Comparison of ENCODE assay signal across 1 cellular context in genomic region chr15:64095795-64096485, GRCh38.
TF ChIP-seq lines count a peak whose summit lies in the region.

Gene SNX1 (plus strand): TSS chr15:64095982. CDS start chr15:64096014, 32 bp downstream.

TF ChIP-seq in HepG2, 621 proteins besides CTCF, POLR2A, EP300 and RAD21 (continued from another document and continues in another):
- TF ChIP-seq ZNF280D (CRISPR knock-in tag; IDR thresholded peaks at IDR 0.05) (peak; percentile 73), ESRRA (CRISPR knock-in tag; IDR thresholded peaks at IDR 0.05; ENCODE audit: low read depth) (no peak; the same call in 1 of the 2 replicates), NFYB (CRISPR knock-in tag; IDR thresholded peaks at IDR 0.05) (peak; percentile 24; the same call in 1 of the 2 replicates), ZNF749 (CRISPR knock-in tag; IDR thresholded peaks at IDR 0.05; ENCODE audit: borderline replicate concordance) (no peak), POGZ (CRISPR knock-in tag; IDR thresholded peaks at IDR 0.05) (peak; percentile 94), CHCHD3 (CRISPR knock-in tag; IDR thresholded peaks at IDR 0.05) (no peak), ZNF333 (CRISPR knock-in tag; IDR thresholded peaks at IDR 0.05; ENCODE audit: borderline replicate concordance) (peak; percentile 89), JUNB (CRISPR knock-in tag; IDR thresholded peaks at IDR 0.05; ENCODE audit: borderline replicate concordance) (no peak; the same call in 1 of the 2 replicates), IKZF4 (CRISPR knock-in tag; IDR thresholded peaks at IDR 0.05; ENCODE audit: borderline replicate concordance, low read depth, not compliant biosample characterization) (no peak), ZBTB3 (CRISPR knock-in tag; IDR thresholded peaks at IDR 0.05; ENCODE audit: borderline replicate concordance, low read depth) (no peak), NCOR1 (IDR thresholded peaks at IDR 0.05; ENCODE audit: borderline replicate concordance, low read length) (no peak), MAF1 (CRISPR knock-in tag; IDR thresholded peaks at IDR 0.05; ENCODE audit: borderline replicate concordance) (no peak), NR2F6 (IDR thresholded peaks at IDR 0.05) (no peak), NR2F6 (CRISPR knock-in tag; IDR thresholded peaks at IDR 0.05) (peak; percentile 40; the same call in 1 of the 2 replicates), ZNF44 (CRISPR knock-in tag; IDR thresholded peaks at IDR 0.05) (no peak), PAX8 (CRISPR knock-in tag; IDR thresholded peaks at IDR 0.05; ENCODE audit: borderline replicate concordance) (no peak), ONECUT2 (CRISPR knock-in tag; IDR thresholded peaks at IDR 0.05) (no peak), UBTF (CRISPR knock-in tag; IDR thresholded peaks at IDR 0.05) (peak; percentile 84), ZNF788 (CRISPR knock-in tag; IDR thresholded peaks at IDR 0.05; ENCODE audit: borderline replicate concordance) (peak; percentile 88), TCF12 (IDR thresholded peaks at IDR 0.05) (no peak), TCF12 (CRISPR knock-in tag; IDR thresholded peaks at IDR 0.05) (0 out of 2 replicates have a peak, but pooled peaks have one; percentile 68), NRL (CRISPR knock-in tag; IDR thresholded peaks at IDR 0.05; ENCODE audit: borderline replicate concordance) (no peak; the same call in 1 of the 2 replicates), ZNF878 (CRISPR knock-in tag; IDR thresholded peaks at IDR 0.05) (peak; percentile 57; the same call in 1 of the 2 replicates), TCF7 (IDR thresholded peaks at IDR 0.05; ENCODE audit: low read depth) (no peak; the same call in 1 of the 2 replicates), GABPB1 (CRISPR knock-in tag; IDR thresholded peaks at IDR 0.05) (peak; percentile 98), RAD51 (IDR thresholded peaks at IDR 0.05; ENCODE audit: borderline replicate concordance) (no peak), ZFP62 (CRISPR knock-in tag; IDR thresholded peaks at IDR 0.05) (no peak), PHF21A (CRISPR knock-in tag; IDR thresholded peaks at IDR 0.05) (peak; percentile 68; the same call in 1 of the 2 replicates), RNF2 (conservative IDR thresholded peaks at IDR 0.05; ENCODE audit: low read depth) (no peak), SRF (IDR thresholded peaks at IDR 0.05; ENCODE audit: low read depth, low read length) (peak; percentile 38; the same call in 1 of the 2 replicates), TEF (CRISPR knock-in tag; IDR thresholded peaks at IDR 0.05) (no peak), YEATS4 (CRISPR knock-in tag; IDR thresholded peaks at IDR 0.05; ENCODE audit: borderline replicate concordance) (peak; percentile 73; the same call in 1 of the 2 replicates), DNMT3B (CRISPR knock-in tag; conservative IDR thresholded peaks at IDR 0.05) (peak; percentile 66; the same call in 1 of the 2 replicates), ZBTB7A (CRISPR knock-in tag; IDR thresholded peaks at IDR 0.05) (no peak), TARDBP (CRISPR knock-in tag; IDR thresholded peaks at IDR 0.05) (peak; percentile 95), CCDC6 (CRISPR knock-in tag; IDR thresholded peaks at IDR 0.05) (peak; percentile 56; the same call in 1 of the 2 replicates), ELF3 (CRISPR knock-in tag; IDR thresholded peaks at IDR 0.05) (peak; percentile 60), PHF5A (CRISPR knock-in tag; IDR thresholded peaks at IDR 0.05; ENCODE audit: low read depth, unreplicated experiment) (peak; percentile 43), ZBTB20 (CRISPR knock-in tag; IDR thresholded peaks at IDR 0.05; ENCODE audit: borderline replicate concordance, low read depth) (peak; percentile 71; the same call in 1 of the 2 replicates)
- TF ChIP-seq, protein P1, sequence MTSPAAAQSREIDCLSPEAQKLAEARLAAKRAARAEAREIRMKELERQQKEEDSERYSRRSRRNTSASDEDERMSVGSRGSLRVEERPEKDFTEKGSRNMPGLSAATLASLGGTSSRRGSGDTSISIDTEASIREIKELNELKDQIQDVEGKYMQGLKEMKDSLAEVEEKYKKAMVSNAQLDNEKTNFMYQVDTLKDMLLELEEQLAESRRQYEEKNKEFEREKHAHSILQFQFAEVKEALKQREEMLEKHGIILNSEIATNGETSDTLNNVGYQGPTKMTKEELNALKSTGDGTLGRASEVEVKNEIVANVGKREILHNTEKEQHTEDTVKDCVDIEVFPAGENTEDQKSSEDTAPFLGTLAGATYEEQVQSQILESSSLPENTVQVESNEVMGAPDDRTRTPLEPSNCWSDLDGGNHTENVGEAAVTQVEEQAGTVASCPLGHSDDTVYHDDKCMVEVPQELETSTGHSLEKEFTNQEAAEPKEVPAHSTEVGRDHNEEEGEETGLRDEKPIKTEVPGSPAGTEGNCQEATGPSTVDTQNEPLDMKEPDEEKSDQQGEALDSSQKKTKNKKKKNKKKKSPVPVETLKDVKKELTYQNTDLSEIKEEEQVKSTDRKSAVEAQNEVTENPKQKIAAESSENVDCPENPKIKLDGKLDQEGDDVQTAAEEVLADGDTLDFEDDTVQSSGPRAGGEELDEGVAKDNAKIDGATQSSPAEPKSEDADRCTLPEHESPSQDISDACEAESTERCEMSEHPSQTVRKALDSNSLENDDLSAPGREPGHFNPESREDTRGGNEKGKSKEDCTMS (CRISPR knock-in tag; conservative IDR thresholded peaks at IDR 0.05) = no peak
- TF ChIP-seq, protein P2, sequence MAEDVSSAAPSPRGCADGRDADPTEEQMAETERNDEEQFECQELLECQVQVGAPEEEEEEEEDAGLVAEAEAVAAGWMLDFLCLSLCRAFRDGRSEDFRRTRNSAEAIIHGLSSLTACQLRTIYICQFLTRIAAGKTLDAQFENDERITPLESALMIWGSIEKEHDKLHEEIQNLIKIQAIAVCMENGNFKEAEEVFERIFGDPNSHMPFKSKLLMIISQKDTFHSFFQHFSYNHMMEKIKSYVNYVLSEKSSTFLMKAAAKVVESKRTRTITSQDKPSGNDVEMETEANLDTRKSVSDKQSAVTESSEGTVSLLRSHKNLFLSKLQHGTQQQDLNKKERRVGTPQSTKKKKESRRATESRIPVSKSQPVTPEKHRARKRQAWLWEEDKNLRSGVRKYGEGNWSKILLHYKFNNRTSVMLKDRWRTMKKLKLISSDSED (CRISPR knock-in tag; IDR thresholded peaks at IDR 0.05) = no peak
- TF ChIP-seq, protein P3, sequence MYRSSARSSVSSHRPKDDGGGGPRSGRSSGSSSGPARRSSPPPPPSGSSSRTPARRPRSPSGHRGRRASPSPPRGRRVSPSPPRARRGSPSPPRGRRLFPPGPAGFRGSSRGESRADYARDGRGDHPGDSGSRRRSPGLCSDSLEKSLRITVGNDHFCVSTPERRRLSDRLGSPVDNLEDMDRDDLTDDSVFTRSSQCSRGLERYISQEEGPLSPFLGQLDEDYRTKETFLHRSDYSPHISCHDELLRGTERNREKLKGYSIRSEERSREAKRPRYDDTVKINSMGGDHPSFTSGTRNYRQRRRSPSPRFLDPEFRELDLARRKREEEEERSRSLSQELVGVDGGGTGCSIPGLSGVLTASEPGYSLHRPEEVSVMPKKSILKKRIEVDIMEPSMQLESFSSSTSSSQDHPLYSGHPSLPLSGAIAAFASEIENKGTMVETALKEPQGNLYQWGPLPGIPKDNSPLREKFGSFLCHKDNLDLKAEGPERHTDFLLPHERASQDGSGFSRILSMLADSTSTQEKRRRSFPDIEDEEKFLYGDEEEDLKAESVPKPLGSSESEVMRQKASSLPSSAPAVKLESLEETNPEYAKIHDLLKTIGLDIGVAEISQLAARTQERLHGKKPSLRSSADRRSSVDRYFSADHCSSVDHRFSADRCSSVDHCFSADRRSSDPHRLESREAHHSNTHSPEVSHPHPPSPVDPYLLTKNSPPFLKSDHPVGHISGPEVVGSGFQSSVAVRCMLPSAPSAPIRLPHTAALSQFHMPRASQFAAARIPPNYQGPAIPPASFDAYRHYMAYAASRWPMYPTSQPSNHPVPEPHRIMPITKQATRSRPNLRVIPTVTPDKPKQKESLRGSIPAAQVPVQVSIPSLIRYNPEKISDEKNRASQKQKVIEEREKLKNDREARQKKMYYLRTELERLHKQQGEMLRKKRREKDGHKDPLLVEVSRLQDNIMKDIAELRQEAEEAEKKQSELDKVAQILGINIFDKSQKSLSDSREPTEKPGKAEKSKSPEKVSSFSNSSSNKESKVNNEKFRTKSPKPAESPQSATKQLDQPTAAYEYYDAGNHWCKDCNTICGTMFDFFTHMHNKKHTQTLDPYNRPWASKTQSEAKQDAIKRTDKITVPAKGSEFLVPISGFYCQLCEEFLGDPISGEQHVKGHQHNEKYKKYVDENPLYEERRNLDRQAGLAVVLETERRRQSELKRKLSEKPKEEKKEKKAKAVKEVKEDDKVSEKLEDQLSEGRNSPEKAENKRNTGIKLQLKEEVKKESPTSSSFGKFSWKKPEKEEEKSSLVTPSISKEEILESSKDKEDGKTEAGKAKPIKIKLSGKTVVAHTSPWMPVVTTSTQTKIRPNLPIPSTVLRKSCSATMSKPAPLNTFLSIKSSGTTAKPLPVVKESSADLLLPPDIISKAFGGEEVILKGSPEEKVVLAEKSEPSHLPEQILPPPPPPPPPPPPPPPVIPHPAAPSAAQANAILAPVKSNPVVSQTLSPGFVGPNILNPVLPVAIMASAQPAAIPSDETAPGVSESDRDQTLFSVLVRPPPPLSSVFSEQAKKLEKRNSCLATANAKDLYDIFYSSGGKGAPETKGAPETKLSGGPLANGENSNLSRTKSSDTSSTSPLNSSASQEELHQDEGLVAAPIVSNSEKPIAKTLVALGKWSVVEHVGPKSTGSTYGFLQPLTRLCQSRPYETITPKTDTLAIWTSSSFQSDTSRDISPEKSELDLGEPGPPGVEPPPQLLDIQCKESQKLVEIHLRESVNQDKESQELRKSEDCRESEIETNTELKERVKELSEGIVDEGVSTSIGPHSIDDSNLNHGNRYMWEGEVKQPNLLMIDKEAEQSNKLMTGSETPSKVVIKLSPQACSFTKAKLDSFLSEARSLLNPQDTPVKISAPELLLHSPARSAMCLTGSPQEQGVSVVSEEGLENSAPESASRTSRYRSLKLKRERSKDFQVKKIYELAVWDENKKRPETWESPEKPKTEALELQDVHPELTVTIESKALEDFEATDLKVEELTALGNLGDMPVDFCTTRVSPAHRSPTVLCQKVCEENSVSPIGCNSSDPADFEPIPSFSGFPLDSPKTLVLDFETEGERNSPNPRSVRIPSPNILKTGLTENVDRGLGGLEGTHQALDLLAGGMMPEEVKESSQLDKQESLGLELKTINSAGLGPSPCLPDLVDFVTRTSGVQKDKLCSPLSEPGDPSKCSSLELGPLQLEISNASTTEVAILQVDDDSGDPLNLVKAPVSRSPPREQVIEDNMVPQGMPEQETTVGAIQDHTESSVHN (CRISPR knock-in tag; IDR thresholded peaks at IDR 0.05) = no peak
- TF ChIP-seq, protein P4, sequence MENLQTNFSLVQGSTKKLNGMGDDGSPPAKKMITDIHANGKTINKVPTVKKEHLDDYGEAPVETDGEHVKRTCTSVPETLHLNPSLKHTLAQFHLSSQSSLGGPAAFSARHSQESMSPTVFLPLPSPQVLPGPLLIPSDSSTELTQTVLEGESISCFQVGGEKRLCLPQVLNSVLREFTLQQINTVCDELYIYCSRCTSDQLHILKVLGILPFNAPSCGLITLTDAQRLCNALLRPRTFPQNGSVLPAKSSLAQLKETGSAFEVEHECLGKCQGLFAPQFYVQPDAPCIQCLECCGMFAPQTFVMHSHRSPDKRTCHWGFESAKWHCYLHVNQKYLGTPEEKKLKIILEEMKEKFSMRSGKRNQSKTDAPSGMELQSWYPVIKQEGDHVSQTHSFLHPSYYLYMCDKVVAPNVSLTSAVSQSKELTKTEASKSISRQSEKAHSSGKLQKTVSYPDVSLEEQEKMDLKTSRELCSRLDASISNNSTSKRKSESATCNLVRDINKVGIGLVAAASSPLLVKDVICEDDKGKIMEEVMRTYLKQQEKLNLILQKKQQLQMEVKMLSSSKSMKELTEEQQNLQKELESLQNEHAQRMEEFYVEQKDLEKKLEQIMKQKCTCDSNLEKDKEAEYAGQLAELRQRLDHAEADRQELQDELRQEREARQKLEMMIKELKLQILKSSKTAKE (CRISPR knock-in tag; IDR thresholded peaks at IDR 0.05; ENCODE audit: borderline replicate concordance) = no peak
